ENCODE assay signal across 22 cellular contexts in genomic region chr20:32544260-32544722, GRCh38. TPM values are rescaled to one million over a fixed set of nuclear protein-coding genes. Genes with fewer than 3 reads are reported as not detected.
DNase-seq lines count a peak whose midpoint lies in the region; ATAC-seq and TF ChIP-seq lines count a peak whose summit lies in the region.
"Had no signal": no experiment of that assay in that cellular context is flagged by ENCODE, and none has a peak within 500 bp of the region (broad histone marks: within the 10 kb centered on the region; RNA-seq: fewer than 3 reads in every experiment).

No MANE protein-coding gene starts in this region.

- H3K27ac Mint-ChIP-seq in activated naive CD4-positive, alpha-beta T cell treated with anti-CD3 and anti-CD28 coated beads, Interleukin-2, amount 50 U/mL, for 72 hours, result peak overlapping the region; percentile 40 to 81
- H3K27ac Mint-ChIP-seq in H9 (no peak overlapping the region), osteocyte (ENCODE audit: unreplicated experiment) (peak overlapping the region; percentile 88)
- H3K27ac Mint-ChIP-seq: WTC11 had no signal

- no peak for TF ChIP-seq CTCF in H9 (conservative IDR thresholded peaks at IDR 0.05)
- no peak for TF ChIP-seq CTCF in osteocyte (IDR thresholded peaks at IDR 0.05)
- no peak for TF ChIP-seq CTCF in MM.1S (IDR thresholded peaks at IDR 0.05; ENCODE audit: low read length)

- H3K4me3 Mint-ChIP-seq in H9, result no peak overlapping the region
- no peak overlapping the region for H3K4me3 Mint-ChIP-seq in osteocyte (ENCODE audit: unreplicated experiment)
- H3K4me3 Mint-ChIP-seq: CD14-positive monocyte, neural crest cell, WTC11 had no signal

- no peaks in the 10 kb centered on the region for H3K79me1 ChIP-seq in H9 (ENCODE audit: insufficient read depth, low read depth, low read length, poor library complexity, severe bottlenecking)

- H3K4me2 ChIP-seq in H9 (ENCODE audit: insufficient read depth, insufficient read length, low read length), result no peak overlapping the region
- H3K4me2 ChIP-seq in MM.1S (ENCODE audit: low read depth, low read length), result no peak overlapping the region
- H3K4me2 ChIP-seq: SK-N-SH had no signal

- no peak for DNase-seq in activated naive CD4-positive, alpha-beta T cell treated with anti-CD3 and anti-CD28 coated beads, Interleukin-2, amount 50 U/mL, for 72 hours (ENCODE audit: low spot score in 2 of 2)
- DNase-seq in activated naive CD4-positive, alpha-beta T cell treated with anti-CD3 and anti-CD28 coated beads, Interleukin-2, amount 50 U/mL, for 16 hours, result no peak
- DNase-seq in H9, result no peak
- DNase-seq in osteocyte (ENCODE audit: extremely low spot score, unreplicated experiment), result no peak
- no peak for DNase-seq in RKO (ENCODE audit: low spot score)
- DNase-seq in MM.1S, result no peak
- DNase-seq: adrenal gland, heart left ventricle, NCI-H524, SK-N-SH had no signal

- H3T11ph ChIP-seq in H9 (ENCODE audit: low read length), result no peak overlapping the region

- no peaks in the 10 kb centered on the region for H4K20me1 ChIP-seq in H9 (ENCODE audit: control insufficient read depth, insufficient read depth, insufficient read length)
- no peaks in the 10 kb centered on the region for H4K20me1 ChIP-seq in MM.1S (ENCODE audit: insufficient read depth, low read length)

- H3K4me3 ChIP-seq in MM.1S (ENCODE audit: low read length), result no peak overlapping the region
- H3K4me3 ChIP-seq: adrenal gland, breast epithelium, GM12878, HAP-1, heart left ventricle, prostate gland, thoracic aorta had no signal

- peaks cover 42% of the 10 kb centered on the region for H3K27me3 Mint-ChIP-seq in H9 (ENCODE audit: low read depth)
- no peaks in the 10 kb centered on the region for H3K27me3 Mint-ChIP-seq in osteocyte (ENCODE audit: unreplicated experiment)

- H3K56ac ChIP-seq in H9 (ENCODE audit: insufficient read length, low read depth, low read length), result no peak overlapping the region

- no peak overlapping the region for H4K91ac ChIP-seq in H9 (ENCODE audit: insufficient read length, low read depth, low read length)

- no peaks in the 10 kb centered on the region for H3K79me2 ChIP-seq in H9 (ENCODE audit: insufficient read depth, low read length)
- no peaks in the 10 kb centered on the region for H3K79me2 ChIP-seq in MM.1S (ENCODE audit: low read length)

- ATAC-seq in activated naive CD4-positive, alpha-beta T cell treated with anti-CD3 and anti-CD28 coated beads, Interleukin-2, amount 50 U/mL, for 72 hours, result no peak
- no peak for ATAC-seq in GM18870 (IDR thresholded peaks at IDR 0.05; ENCODE audit: unreplicated experiment)
- ATAC-seq: GM12878, heart left ventricle, WTC11 had no signal

- H2BK12ac ChIP-seq in H9 (ENCODE audit: insufficient read length, low read depth, low read length), result no peak overlapping the region

- no peaks in the 10 kb centered on the region for H3K4me1 ChIP-seq in H9 (ENCODE audit: insufficient read depth, low read length)
- H3K4me1 ChIP-seq in MM.1S (ENCODE audit: low read length), result peaks cover 12% of the 10 kb centered on the region
- H3K4me1 ChIP-seq: breast epithelium, prostate gland had no signal

- H3K27me3 ChIP-seq in H9 (ENCODE audit: insufficient read depth, low read length), result no peaks in the 10 kb centered on the region
- H3K27me3 ChIP-seq in MM.1S (replicated peaks; ENCODE audit: insufficient read depth, low read length), result no peaks in the 10 kb centered on the region
- H3K27me3 ChIP-seq: adrenal gland, breast epithelium, heart left ventricle had no signal

- no CpG with 5 or more reads among the region's 5 CpGs for WGBS in H9 (ENCODE audit: extremely low coverage, insufficient read length, low lambda C conversion rate)

- no peaks in the 10 kb centered on the region for H3F3A ChIP-seq in MM.1S (ENCODE audit: insufficient read depth, low read length)

- H2BK20ac ChIP-seq in H9 (ENCODE audit: low read depth, low read length, poor library complexity, severe bottlenecking), result no peak overlapping the region

- H3K9me3 Mint-ChIP-seq in activated naive CD4-positive, alpha-beta T cell treated with anti-CD3 and anti-CD28 coated beads, Interleukin-2, amount 50 U/mL, for 72 hours, result no peaks in the 10 kb centered on the region
- H3K9me3 Mint-ChIP-seq in H9 (no peaks in the 10 kb centered on the region), osteocyte (ENCODE audit: unreplicated experiment) (no peaks in the 10 kb centered on the region)
- H3K9me3 Mint-ChIP-seq: IgD-negative memory B cell, WTC11 had no signal

- H3K23ac ChIP-seq in H9 (ENCODE audit: insufficient read length, low read depth, low read length), result no peak overlapping the region

- H2BK120ac ChIP-seq in H9 (ENCODE audit: low read depth, low read length, poor library complexity, severe bottlenecking), result no peak overlapping the region

- no peaks in the 10 kb centered on the region for H3K23me2 ChIP-seq in H9 (ENCODE audit: insufficient read length, low read depth, low read length, poor library complexity, severe bottlenecking)

- no peaks in the 10 kb centered on the region for H3K9me3 ChIP-seq in H9 (ENCODE audit: control insufficient read depth, low read depth, low read length)
- H3K9me3 ChIP-seq in MM.1S (replicated peaks; ENCODE audit: insufficient read depth, low read length), result no peaks in the 10 kb centered on the region
- H3K9me3 ChIP-seq: adrenal gland, breast epithelium, HAP-1, heart left ventricle, prostate gland, SK-N-SH, thoracic aorta had no signal

- no peak overlapping the region for H3K18ac ChIP-seq in H9 (ENCODE audit: insufficient read length, low read depth, low read length)

- H2BK15ac ChIP-seq in H9 (ENCODE audit: low read depth, low read length), result no peak overlapping the region

- H3K9ac ChIP-seq in H9 (ENCODE audit: extremely low read depth, insufficient read length, low read length) (no peak overlapping the region), MM.1S (ENCODE audit: low read length) (no peak overlapping the region)
- H3K9ac ChIP-seq: SK-N-SH had no signal

- H3K4ac ChIP-seq in H9 (ENCODE audit: low read depth, low read length), result no peak overlapping the region

- H2AFZ ChIP-seq in H9 (ENCODE audit: low read length) (no peak overlapping the region), MM.1S (ENCODE audit: low read length) (no peak overlapping the region)

- H3K36me3 Mint-ChIP-seq in activated naive CD4-positive, alpha-beta T cell treated with anti-CD3 and anti-CD28 coated beads, Interleukin-2, amount 50 U/mL, for 72 hours, result peaks cover 4 to 11% of the 10 kb centered on the region in 2 donors
- H3K36me3 Mint-ChIP-seq in H9 (ENCODE audit: insufficient read depth in 1 of 3, low read depth in 3 of 3), result no peaks in the 10 kb centered on the region
- no peaks in the 10 kb centered on the region for H3K36me3 Mint-ChIP-seq in osteocyte (ENCODE audit: unreplicated experiment)
- H3K36me3 Mint-ChIP-seq: WTC11 had no signal

- no peak overlapping the region for H2BK5ac ChIP-seq in H9 (ENCODE audit: insufficient read length, low read length)

- H3K4me1 Mint-ChIP-seq in H9 (peaks cover 22 to 27% of the 10 kb centered on the region in 2 experiments), osteocyte (ENCODE audit: unreplicated experiment) (peaks cover 62% of the 10 kb centered on the region)

- no peak overlapping the region for H2AK5ac ChIP-seq in H9 (ENCODE audit: insufficient read length, low read length)

- H4K5ac ChIP-seq in H9 (ENCODE audit: insufficient read length, low read depth, low read length), result no peak overlapping the region

- peak overlapping the region; percentile 21; the same call in 1 of the 2 replicates for H3K14ac ChIP-seq in H9 (ENCODE audit: insufficient read depth, low read length)

- H3K9me2 ChIP-seq in MM.1S (replicated peaks; ENCODE audit: insufficient read depth, low read length), result no peaks in the 10 kb centered on the region
- H3K9me2 ChIP-seq: SK-N-SH had no signal

- H3K27ac ChIP-seq in H9 (ENCODE audit: insufficient read length, low read depth, low read length) (no peak overlapping the region), cingulate gyrus (ENCODE audit: low read depth, low read length) (peak overlapping the region; percentile 19), MM.1S (ENCODE audit: low read length) (no peak overlapping the region)
- H3K27ac ChIP-seq: adrenal gland, breast epithelium, heart left ventricle, prostate gland, RWPE1, thoracic aorta had no signal

- no peaks in the 10 kb centered on the region for H3K36me3 ChIP-seq in MM.1S (replicated peaks; ENCODE audit: insufficient read depth, low read length)
- H3K36me3 ChIP-seq: adrenal gland, breast epithelium, HAP-1, heart left ventricle, prostate gland, thoracic aorta had no signal

- no peak overlapping the region for H4K8ac ChIP-seq in H9 (replicated peaks; ENCODE audit: insufficient read length, low read depth, low read length)

RNA-seq across cellular contexts. Expression of gene NOL4L, which starts 40.8 kb away (rescaled TPM):
- total RNA-seq in activated naive CD4-positive, alpha-beta T cell treated with anti-CD3 and anti-CD28 coated beads, Interleukin-2, amount 50 U/mL, for 72 hours, result 10 to 100 TPM; 21.2 to 30.7 TPM
- total RNA-seq in H9 (2021), result 28.9 and 31.7 TPM in 2 replicates
- 30.5 and 32.7 TPM in 2 replicates for total RNA-seq in osteocyte

Comparison
In these comparisons a context has a peak if more than half of its experiments do, and no peak if none do; other contexts are left out.
1. H3K27ac Mint-ChIP-seq: peak in activated naive CD4-positive, alpha-beta T cell treated with anti-CD3 and anti-CD28 coated beads, Interleukin-2, amount 50 U/mL, for 72 hours (2 of 2) and osteocyte (single experiment); none in H9 (0 of 3).